Comparison of ENCODE assay signal across 10 cellular contexts in genomic region chrX:75784689-75785491, GRCh38. TPM values are rescaled to one million over a fixed set of nuclear protein-coding genes. Genes with fewer than 3 reads are reported as not detected.
DNase-seq lines count a peak whose midpoint lies in the region; ATAC-seq and FAIRE-seq lines count a peak whose summit lies in the region.
"Had no signal": no experiment of that assay in that cellular context is flagged by ENCODE, and none has a peak within 500 bp of the region (broad histone marks: within the 10 kb centered on the region; RNA-seq: fewer than 3 reads in every experiment).

TSS of gene MAGEE2 (minus strand) at chrX:75785254. CDS start at chrX:75785051, 203 bp downstream.

- intact Hi-C loops in CD4-positive, alpha-beta memory T cell (cut with micrococcal nuclease), result no loop called here
- intact Hi-C loops in posterior cingulate gyrus (cut with DNase I), result no loop called here

- no peak within 1 kb of the TSS for H3K9ac ChIP-seq in duodenal mucosa (ENCODE audit: low read depth in 1 of 2, low read length in 2 of 2)

- DNase-seq in CD4-positive, alpha-beta memory T cell, result peak in 1 of 5 donors; percentile 3
- no peak for DNase-seq in T-helper 2 cell treated with Interferon-gamma antibody and Interleukin-4, amounts not matched to agents 5 μg/mL and 100 μg/mL, for 36 hours (ENCODE audit: low spot score)
- DNase-seq in posterior cingulate gyrus (peak; percentile 15 to 92 (median 36)), urothelium cell line (ENCODE audit: low spot score) (no peak), HTR-8/SVneo (ENCODE audit: insufficient read length, low spot score) (no peak)
- DNase-seq: MM.1S had no signal

- H3K9me3 ChIP-seq in CD4-positive, alpha-beta memory T cell (ENCODE audit: control insufficient read depth in 1 of 2, low read length in 2 of 2), result no peaks in the 10 kb centered on the region
- no peaks in the 10 kb centered on the region for H3K9me3 ChIP-seq in duodenal mucosa (ENCODE audit: control insufficient read depth in 1 of 2, low read length in 2 of 2)

- CTCF ChIA-PET in CD4-positive, alpha-beta memory T cell (lab: Charles Lee; ENCODE audit: partially characterized antibody), result no interaction called here

- POLR2A ChIA-PET in CD4-positive, alpha-beta memory T cell (lab: Charles Lee; ENCODE audit: partially characterized antibody), result no interaction called here

- no peaks in the 10 kb centered on the region for H3K36me3 Mint-ChIP-seq in CD4-positive, alpha-beta memory T cell
- no peaks in the 10 kb centered on the region for H3K36me3 Mint-ChIP-seq in T-helper 2 cell treated with Interferon-gamma antibody and Interleukin-4, amounts not matched to agents 5 μg/mL and 100 μg/mL, for 36 hours (ENCODE audit: low read depth)

- H3K27me3 ChIP-seq in CD4-positive, alpha-beta memory T cell (ENCODE audit: insufficient read depth, low read length), result no peaks in the 10 kb centered on the region
- H3K27me3 ChIP-seq in duodenal mucosa (ENCODE audit: control insufficient read depth in 1 of 2, insufficient read depth in 2 of 2, low read length in 2 of 2), result no peaks in the 10 kb centered on the region

- peak within 1 kb of the TSS; percentile 77 to 89 (median 82) for H3K4me3 Mint-ChIP-seq in CD4-positive, alpha-beta memory T cell
- H3K4me3 Mint-ChIP-seq in T-helper 2 cell treated with Interferon-gamma antibody and Interleukin-4, amounts not matched to agents 5 μg/mL and 100 μg/mL, for 36 hours, result peak within 1 kb of the TSS; percentile 86

- no peaks in the 10 kb centered on the region for H3K9me3 Mint-ChIP-seq in CD4-positive, alpha-beta memory T cell
- no peaks in the 10 kb centered on the region for H3K9me3 Mint-ChIP-seq in T-helper 2 cell treated with Interferon-gamma antibody and Interleukin-4, amounts not matched to agents 5 μg/mL and 100 μg/mL, for 36 hours

- H3K27ac ChIP-seq in CD4-positive, alpha-beta memory T cell (ENCODE audit: low read depth, low read length), result no peak within 1 kb of the TSS
- H3K27ac ChIP-seq in duodenal mucosa (ENCODE audit: low read depth, low read length), result no peak within 1 kb of the TSS

- ATAC-seq in HG02588 (IDR thresholded peaks at IDR 0.05; ENCODE audit: unreplicated experiment) (no peak), GM19467 (IDR thresholded peaks at IDR 0.05; ENCODE audit: unreplicated experiment) (no peak)

- no peak for FAIRE-seq in urothelium cell line (lab: Jason Lieb, UNC)
- no peak for FAIRE-seq in HTR-8/SVneo (lab: Jason Lieb, UNC)
- FAIRE-seq: D721Med had no signal

- H3K36me3 ChIP-seq in CD4-positive, alpha-beta memory T cell (ENCODE audit: insufficient read depth, low read length), result no peaks in the 10 kb centered on the region
- no peaks in the 10 kb centered on the region for H3K36me3 ChIP-seq in duodenal mucosa (ENCODE audit: control insufficient read depth in 1 of 2, insufficient read depth in 2 of 2, low read length in 2 of 2)

- peaks cover 1 to 8% of the 10 kb centered on the region in 2 donors for H3K27me3 Mint-ChIP-seq in CD4-positive, alpha-beta memory T cell
- no peaks in the 10 kb centered on the region for H3K27me3 Mint-ChIP-seq in T-helper 2 cell treated with Interferon-gamma antibody and Interleukin-4, amounts not matched to agents 5 μg/mL and 100 μg/mL, for 36 hours (ENCODE audit: low read depth)

- no peaks in the 10 kb centered on the region for H3K4me1 ChIP-seq in CD4-positive, alpha-beta memory T cell (ENCODE audit: insufficient read depth, low read length)
- H3K4me1 ChIP-seq in duodenal mucosa (ENCODE audit: control insufficient read depth in 1 of 2, insufficient read depth in 2 of 2, low read length in 2 of 2), result no peaks in the 10 kb centered on the region

- no peak within 1 kb of the TSS for H3K4me3 ChIP-seq in CD4-positive, alpha-beta memory T cell (ENCODE audit: low read length in 2 of 2)
- H3K4me3 ChIP-seq in duodenal mucosa (ENCODE audit: low read depth in 1 of 2, low read length in 2 of 2), result peak within 1 kb of the TSS; percentile 35 to 53

- H3K4me1 Mint-ChIP-seq in CD4-positive, alpha-beta memory T cell, result peaks cover 0 to 7% (median under 1%) of the 10 kb centered on the region in 4 donors
- H3K4me1 Mint-ChIP-seq in T-helper 2 cell treated with Interferon-gamma antibody and Interleukin-4, amounts not matched to agents 5 μg/mL and 100 μg/mL, for 36 hours (ENCODE audit: low read depth), result peaks cover 2% of the 10 kb centered on the region

- H3K27ac Mint-ChIP-seq in CD4-positive, alpha-beta memory T cell, result peak within 1 kb of the TSS in 1 of 7 donors; percentile 48
- no peak within 1 kb of the TSS for H3K27ac Mint-ChIP-seq in T-helper 2 cell treated with Interferon-gamma antibody and Interleukin-4, amounts not matched to agents 5 μg/mL and 100 μg/mL, for 36 hours

RNA-seq across cellular contexts. Expression of gene MAGEE2, which starts in this region (rescaled TPM):
- total RNA-seq in CD4-positive, alpha-beta memory T cell, result not detected
- not detected for polyA plus RNA-seq in CD4-positive, alpha-beta memory T cell

Comparison
In these comparisons a context has a peak if more than half of its experiments do, and no peak if none do; other contexts are left out.
1. DNase-seq: peak in posterior cingulate gyrus (10 of 10); none in T-helper 2 cell treated with Interferon-gamma antibody and Interleukin-4, amounts not matched to agents 5 μg/mL and 100 μg/mL, for 36 hours (single experiment), urothelium cell line (single experiment) and HTR-8/SVneo (single experiment).
2. H3K4me3 ChIP-seq: peak in duodenal mucosa (2 of 2); none in CD4-positive, alpha-beta memory T cell (0 of 2).